ENCODE assay signal across 10 cellular contexts in genomic region chr17:39674702-39675389, GRCh38. TPM values are rescaled to one million over a fixed set of nuclear protein-coding genes. Genes with fewer than 3 reads are reported as not detected.
A peak's percentile ranks its signal among the peaks of the same experiment; 100 is the strongest.
DNase-seq lines count a peak whose midpoint lies in the region; ATAC-seq, FAIRE-seq and TF ChIP-seq lines count a peak whose summit lies in the region.
"Had no signal": no experiment of that assay in that cellular context is flagged by ENCODE, and none has a peak within 500 bp of the region (broad histone marks: within the 10 kb centered on the region; RNA-seq: fewer than 3 reads in every experiment).

No MANE protein-coding gene starts in this region.

- intact Hi-C loops in K562 (cut with micrococcal nuclease) (loop anchor here (5.0 kb wide), 1 partner anchor 77 kb away; no protein-coding TSS in a partner anchor), mucosa of descending colon (cut with DNase I, micrococcal nuclease) (no loop called here)

- no peaks in the 10 kb centered on the region for H3K9me3 ChIP-seq in BLaER1 treated with 17β-estradiol and CSF1 and Interleukin-3, amounts not matched to agents 10 nM and 100 nM (replicated peaks in 1 of 11)
- H3K9me3 ChIP-seq in K562 (replicated peaks; ENCODE audit: control insufficient read depth, insufficient read depth, low read depth, low read length) (no peaks in the 10 kb centered on the region), mucosa of descending colon (no peaks in the 10 kb centered on the region), smooth muscle cell (replicated peaks; ENCODE audit: low read depth) (no peaks in the 10 kb centered on the region)

- POLR2A ChIA-PET in K562 (lab: Yijun Ruan, JAX): interaction anchor here (0.6 to 1.3 kb wide), 3 partner anchors 11 to 122 kb away, joined by 3 to 4 read pairs (median 4); no protein-coding TSS in a partner anchor

- H3F3A ChIP-seq in smooth muscle cell (ENCODE audit: low read depth): no peaks in the 10 kb centered on the region

- no peak for TF ChIP-seq POLR2A in K562 (conservative IDR thresholded peaks at IDR 0.05)

- H2AFZ ChIP-seq in K562 (ENCODE audit: low read depth, low read length) (peak overlapping the region; percentile 35; the same call in 1 of the 2 replicates), smooth muscle cell (ENCODE audit: low read depth) (no peak overlapping the region)

- no peaks in the 10 kb centered on the region; a peak in 1 of 22 replicates for H3K36me3 ChIP-seq in BLaER1 treated with 17β-estradiol and CSF1 and Interleukin-3, amounts not matched to agents 10 nM and 100 nM
- peaks cover 7% of the 10 kb centered on the region; the same call in 2 of the 3 replicates for H3K36me3 ChIP-seq in K562 (ENCODE audit: control insufficient read depth, insufficient read depth, low read length)
- H3K36me3 ChIP-seq in mucosa of descending colon (ENCODE audit: low read depth): no peaks in the 10 kb centered on the region
- no peaks in the 10 kb centered on the region for H3K36me3 ChIP-seq in smooth muscle cell (ENCODE audit: low read depth)

- H3K4me2 ChIP-seq in BLaER1 treated with 17β-estradiol and CSF1 and Interleukin-3, amounts not matched to agents 10 nM and 100 nM: peak overlapping the region; percentile 75 to 97 (median 89)
- H3K4me2 ChIP-seq in K562 (ENCODE audit: insufficient read depth, low read length) (no peak overlapping the region), smooth muscle cell (no peak overlapping the region)

- DNase-seq in HUDEP-2 (lab: John Stamatoyannopoulos, UW; ENCODE audit: unreplicated experiment in 76 of 76): peak in 49 of 76 experiments; percentile 16 to 78 (median 50)
- DNase-seq in K562 (ENCODE audit: extremely low read depth in 1 of 4, low spot score in 3 of 4): peak; percentile 69 to 87 (median 79)
- DNase-seq in mucosa of descending colon: peak; percentile 71 to 84 (median 75)
- no peak for DNase-seq in DMS79 treated with DMSO at 0.1 percent for 48 hours (lab: John Stamatoyannopoulos, UW)
- no peak for DNase-seq in activated CD8-positive, alpha-beta memory T cell treated with anti-CD3 and anti-CD28 coated beads, Interleukin-2, amount 50 U/mL, for 48 hours
- DNase-seq in smooth muscle cell (lab: John Stamatoyannopoulos, UW; ENCODE audit: unreplicated experiment): no peak
- no peak for DNase-seq in amniotic stem cell (lab: John Stamatoyannopoulos, UW)
- DNase-seq: DND-41, H7 had no signal

- ATAC-seq in K562 (peak; percentile 62), mucosa of descending colon (peak; percentile 63)

- TF ChIP-seq CTCF in K562 (IDR thresholded peaks at IDR 0.05 in 2 of 3, conservative IDR thresholded peaks at IDR 0.05 in 1 of 3; ENCODE audit: insufficient read depth in 2 of 3, low read depth in 1 of 3, low read length in 3 of 3) (no peak), mucosa of descending colon (IDR thresholded peaks at IDR 0.05) (no peak), smooth muscle cell (IDR thresholded peaks at IDR 0.05; ENCODE audit: borderline replicate concordance, insufficient read depth, poor library complexity, severe bottlenecking) (no peak)

- no peaks in the 10 kb centered on the region for H3K79me2 ChIP-seq in K562 (ENCODE audit: control insufficient read depth, insufficient read depth, low read length)
- H3K79me2 ChIP-seq in smooth muscle cell (ENCODE audit: low read depth): no peaks in the 10 kb centered on the region

- 22% methylated on average over 11 of the region's 11 CpGs for WGBS in K562 (ENCODE audit: insufficient coverage, low coverage, missing lambda C conversion rate)
- WGBS in smooth muscle cell (ENCODE audit: low lambda C conversion rate): 41% methylated on average over 11 of the region's 11 CpGs

- H3K9ac ChIP-seq in BLaER1 treated with 17β-estradiol and CSF1 and Interleukin-3, amounts not matched to agents 10 nM and 100 nM: peak overlapping the region; percentile 26 to 78 (median 58); a peak in 21 of 22 replicates
- peak overlapping the region in 1 of 2 experiments; percentile 88; a peak in 2 of 4 replicates for H3K9ac ChIP-seq in K562 (ENCODE audit: insufficient read depth in 1 of 2, low read depth in 2 of 2, low read length in 2 of 2)
- no peak overlapping the region for H3K9ac ChIP-seq in smooth muscle cell (ENCODE audit: low read depth)

- peak overlapping the region in 4 of 10 experiments; percentile 24 to 42 (median 36); a peak in 5 of 20 replicates for H3K4me3 ChIP-seq in BLaER1 treated with 17β-estradiol and CSF1 and Interleukin-3, amounts not matched to agents 10 nM and 100 nM
- H3K4me3 ChIP-seq in K562: no peak overlapping the region
- no peak overlapping the region for H3K4me3 ChIP-seq in mucosa of descending colon
- H3K4me3 ChIP-seq in smooth muscle cell: no peak overlapping the region

- peaks cover 0 to 18% (median 6%) of the 10 kb centered on the region in 11 experiments; a peak in 16 of 22 replicates for H3K27me3 ChIP-seq in BLaER1 treated with 17β-estradiol and CSF1 and Interleukin-3, amounts not matched to agents 10 nM and 100 nM
- H3K27me3 ChIP-seq in K562 (ENCODE audit: control insufficient read depth in 2 of 2, insufficient read depth in 2 of 2, low read length in 2 of 2): no peaks in the 10 kb centered on the region
- peaks cover 17% of the 10 kb centered on the region for H3K27me3 ChIP-seq in smooth muscle cell (ENCODE audit: low read depth)

- CTCF ChIA-PET in K562 (lab: Yijun Ruan, JAX; ENCODE audit: low intra/inter-chr PET ratio): interaction anchor here (0.6 kb wide), 1 partner anchor 66 kb away, joined by 5 read pairs; no protein-coding TSS in a partner anchor

- TF ChIP-seq RAD21 in K562 (CRISPR knock-in tag; conservative IDR thresholded peaks at IDR 0.05 in 1 of 2, IDR thresholded peaks at IDR 0.05 in 1 of 2): no peak

- peaks cover 0 to 36% (median 0%) of the 10 kb centered on the region in 11 experiments; a peak in 2 of 22 replicates for H4K20me1 ChIP-seq in BLaER1 treated with 17β-estradiol and CSF1 and Interleukin-3, amounts not matched to agents 10 nM and 100 nM
- H4K20me1 ChIP-seq in K562 (replicated peaks; ENCODE audit: control insufficient read depth, insufficient read depth, low read length) (no peaks in the 10 kb centered on the region; the same call in 1 of the 2 replicates), smooth muscle cell (ENCODE audit: low read depth) (no peaks in the 10 kb centered on the region)

- H3K9me1 ChIP-seq in K562 (ENCODE audit: control insufficient read depth, insufficient read depth, low read length): no peaks in the 10 kb centered on the region

- in situ Hi-C loops in K562 (cut with MboI): loop anchor here (5.0 kb wide), 1 partner anchor 53 kb away; no protein-coding TSS in a partner anchor

- H3K4me1 ChIP-seq in BLaER1 treated with 17β-estradiol and CSF1 and Interleukin-3, amounts not matched to agents 10 nM and 100 nM: peaks cover 59 to 91% (median 84%) of the 10 kb centered on the region in 10 experiments
- peaks cover 30 to 77% of the 10 kb centered on the region in 2 experiments; a peak in 4 of 5 replicates for H3K4me1 ChIP-seq in K562 (replicated peaks in 1 of 2; ENCODE audit: control insufficient read depth in 2 of 2, insufficient read depth in 2 of 2, low read length in 2 of 2)
- peaks cover 45% of the 10 kb centered on the region for H3K4me1 ChIP-seq in mucosa of descending colon (ENCODE audit: low read depth)
- no peaks in the 10 kb centered on the region for H3K4me1 ChIP-seq in smooth muscle cell (ENCODE audit: low read depth)

- H3K27ac ChIP-seq in BLaER1 treated with 17β-estradiol and CSF1 and Interleukin-3, amounts not matched to agents 10 nM and 100 nM: peak overlapping the region in 10 of 11 experiments; percentile 14 to 84 (median 76); a peak in 18 of 22 replicates
- H3K27ac ChIP-seq in K562 (ENCODE audit: extremely low read depth, low read depth, low read length) (peak overlapping the region; percentile 17; the same call in 1 of the 3 replicates), smooth muscle cell (ENCODE audit: low read depth) (no peak overlapping the region)

- TF ChIP-seq EP300 in K562 (IDR thresholded peaks at IDR 0.05; ENCODE audit: low read length): no peak

- peak; percentile 15 for FAIRE-seq in K562 (lab: Jason Lieb, UNC)

- BruUV-seq in K562 (replicated peaks; lab: Mats Ljungman, UMichigan): no TSS peak

RNA-seq across cellular contexts. Expression of gene PNMT, which starts 6.6 kb away (rescaled TPM):
- total RNA-seq in K562 (2011; cell fraction: chromatin; rRNA removed; ENCODE audit: low replicate concordance): 0.81 and 8.9 TPM in 2 replicates
- total RNA-seq in K562 (2011; cell fraction: nucleolus; rRNA removed): 7.3 and 7.9 TPM in 2 replicates
- total RNA-seq in K562 (2011; cell fraction: nucleoplasm; rRNA removed): 6.0 and 8.4 TPM in 2 replicates
- total RNA-seq in K562 (2014; rRNA removed) (15.8 and 18.1 TPM in 2 replicates), K562 (2014; rRNA removed; fragmentation: Illumina TruSeq; extraction: Trizol) (2.0 and 3.0 TPM in 2 replicates), K562 (2015; rRNA removed; fragmentation: Illumina TruSeq; extraction: Trizol) (9.0 and 9.6 TPM in 2 replicates), K562 (2021) (17.2 and 17.4 TPM in 2 replicates), mucosa of descending colon (1 to 10 TPM in 2 of 3 donors, under 1 TPM in 1; 0.23 to 2.0 (median 1.5) TPM), smooth muscle cell (not detected in 2 replicates)
- polyA plus RNA-seq in K562 (2011; rRNA removed) (3.3 and 5.8 TPM in 2 replicates), K562 (2014; fragmentation: Illumina TruSeq; extraction: Trizol) (3.1 and 9.3 TPM in 2 replicates), K562 (2014; fragmentation: Nextera tagmentation; extraction: Ambion mirVana) (1 to 10 TPM in 1 of 2 experiments, under 1 TPM in 1; 0.55 to 1.5 TPM), K562 (2014; rRNA removed) (17.8 and 20.0 TPM in 2 replicates), smooth muscle cell (0.23 and 1.3 TPM in 2 replicates)
- polyA plus RNA-seq in K562 (2011; cell fraction: cytosol; rRNA removed): 3.3 and 24.0 TPM in 2 replicates
- 8.7 and 33.8 TPM in 2 replicates for polyA plus RNA-seq in K562 (2011; cell fraction: nucleus; rRNA removed)
- 23.3 and 34.1 TPM in 2 replicates for polyA plus RNA-seq in K562 (2012)
- polyA minus RNA-seq in K562 (2011; rRNA and poly(A)+ RNA removed): 0.21 and 1.8 TPM in 2 replicates
- 1.5 and 6.7 TPM in 2 replicates for polyA minus RNA-seq in K562 (2011; cell fraction: cytosol; rRNA and poly(A)+ RNA removed)
- polyA minus RNA-seq in K562 (2011; cell fraction: nucleus; rRNA and poly(A)+ RNA removed): 1.00 and 1.8 TPM in 2 replicates

RNA-seq across cellular contexts. Expression of gene TCAP, which starts 9.7 kb away (rescaled TPM):
- 3.6 and 11.8 TPM in 2 replicates for total RNA-seq in K562 (2011; cell fraction: chromatin; rRNA removed; ENCODE audit: low replicate concordance)
- 6.8 and 7.2 TPM in 2 replicates for total RNA-seq in K562 (2011; cell fraction: nucleolus; rRNA removed)
- 5.1 and 6.0 TPM in 2 replicates for total RNA-seq in K562 (2011; cell fraction: nucleoplasm; rRNA removed)
- 0.82 and 1.2 TPM in 2 replicates for total RNA-seq in K562 (2014; rRNA removed)
- total RNA-seq in K562 (2014; rRNA removed; fragmentation: Illumina TruSeq; extraction: Trizol): 0.29 and 0.33 TPM in 2 replicates
- total RNA-seq in K562 (2015; rRNA removed; fragmentation: Illumina TruSeq; extraction: Trizol): 0.98 and 1.4 TPM in 2 replicates
- total RNA-seq in K562 (2021): 1.1 and 1.4 TPM in 2 replicates
- 0.58 and 0.67 TPM in 2 replicates for polyA plus RNA-seq in K562 (2011; rRNA removed)
- 0.34 and 0.92 TPM in 2 replicates for polyA plus RNA-seq in K562 (2011; cell fraction: cytosol; rRNA removed)
- 3.7 and 7.7 TPM in 2 replicates for polyA plus RNA-seq in K562 (2011; cell fraction: nucleus; rRNA removed)
- polyA plus RNA-seq in K562 (2012): 1.4 and 3.2 TPM in 2 replicates
- polyA plus RNA-seq in K562 (2014; fragmentation: Illumina TruSeq; extraction: Trizol): 0.65 and 0.73 TPM in 2 replicates
- not detected for polyA plus RNA-seq in K562 (2014; fragmentation: Nextera tagmentation; extraction: Ambion mirVana)
- polyA plus RNA-seq in K562 (2014; rRNA removed): 0.86 and 1.4 TPM in 2 replicates
- 0.33 and 0.53 TPM in 2 replicates for polyA minus RNA-seq in K562 (2011; rRNA and poly(A)+ RNA removed)
- polyA minus RNA-seq in K562 (2011; cell fraction: cytosol; rRNA and poly(A)+ RNA removed): not detected in 2 replicates
- polyA minus RNA-seq in K562 (2011; cell fraction: nucleus; rRNA and poly(A)+ RNA removed): 1.6 and 2.2 TPM in 2 replicates
- 1 to 10 TPM in 2 of 3 donors, under 1 TPM in 1; 0.96 to 3.4 (median 1.5) TPM for total RNA-seq in mucosa of descending colon
- total RNA-seq in smooth muscle cell: 1.1 TPM in 1 of 2 replicates, not detected in the other
- 0.41 and 0.69 TPM in 2 replicates for polyA plus RNA-seq in smooth muscle cell

RNA-seq across cellular contexts. Expression of gene PGAP3, which starts 13.0 kb away (rescaled TPM):
- total RNA-seq in K562 (2011; cell fraction: chromatin; rRNA removed; ENCODE audit: low replicate concordance): 10.0 and 22.8 TPM in 2 replicates
- 19.2 and 22.0 TPM in 2 replicates for total RNA-seq in K562 (2011; cell fraction: nucleolus; rRNA removed)
- total RNA-seq in K562 (2011; cell fraction: nucleoplasm; rRNA removed): 14.4 and 20.3 TPM in 2 replicates
- total RNA-seq in K562 (2014; rRNA removed) (4.5 and 5.5 TPM in 2 replicates), K562 (2014; rRNA removed; fragmentation: Illumina TruSeq; extraction: Trizol) (2.1 and 4.0 TPM in 2 replicates), K562 (2015; rRNA removed; fragmentation: Illumina TruSeq; extraction: Trizol) (3.9 and 5.2 TPM in 2 replicates), K562 (2021) (7.5 and 9.4 TPM in 2 replicates), mucosa of descending colon (10 to 100 TPM; 27.7 to 74.6 (median 47.9) TPM), smooth muscle cell (16.5 and 19.4 TPM in 2 replicates)
- polyA plus RNA-seq in K562 (2011; rRNA removed) (5.3 and 6.0 TPM in 2 replicates), K562 (2014; fragmentation: Illumina TruSeq; extraction: Trizol) (5.5 and 5.9 TPM in 2 replicates), K562 (2014; fragmentation: Nextera tagmentation; extraction: Ambion mirVana) (under 1 TPM; 0.38 to 0.76 TPM), K562 (2014; rRNA removed) (5.6 and 7.1 TPM in 2 replicates), smooth muscle cell (19.1 and 26.4 TPM in 2 replicates)
- 5.6 and 10.7 TPM in 2 replicates for polyA plus RNA-seq in K562 (2011; cell fraction: cytosol; rRNA removed)
- 18.7 and 30.5 TPM in 2 replicates for polyA plus RNA-seq in K562 (2011; cell fraction: nucleus; rRNA removed)
- polyA plus RNA-seq in K562 (2012): 8.4 and 12.5 TPM in 2 replicates
- polyA minus RNA-seq in K562 (2011; rRNA and poly(A)+ RNA removed): 1.1 and 4.4 TPM in 2 replicates
- 2.8 and 8.3 TPM in 2 replicates for polyA minus RNA-seq in K562 (2011; cell fraction: cytosol; rRNA and poly(A)+ RNA removed)
- polyA minus RNA-seq in K562 (2011; cell fraction: nucleus; rRNA and poly(A)+ RNA removed): 2.0 and 4.3 TPM in 2 replicates

RNA-seq across cellular contexts. Expression of gene ERBB2, which starts 25.0 kb away (rescaled TPM):
- total RNA-seq in K562 (2011; cell fraction: chromatin; rRNA removed; ENCODE audit: low replicate concordance): 14.2 and 27.1 TPM in 2 replicates
- total RNA-seq in K562 (2011; cell fraction: nucleolus; rRNA removed): 12.6 and 13.8 TPM in 2 replicates
- 12.0 and 14.7 TPM in 2 replicates for total RNA-seq in K562 (2011; cell fraction: nucleoplasm; rRNA removed)
- 3.3 and 3.5 TPM in 2 replicates for total RNA-seq in K562 (2014; rRNA removed)
- total RNA-seq in K562 (2014; rRNA removed; fragmentation: Illumina TruSeq; extraction: Trizol): 2.7 and 2.8 TPM in 2 replicates
- 2.5 and 3.2 TPM in 2 replicates for total RNA-seq in K562 (2015; rRNA removed; fragmentation: Illumina TruSeq; extraction: Trizol)
- total RNA-seq in K562 (2021): 4.6 and 5.6 TPM in 2 replicates
- 3.2 and 4.7 TPM in 2 replicates for polyA plus RNA-seq in K562 (2011; rRNA removed)
- 2.6 and 5.3 TPM in 2 replicates for polyA plus RNA-seq in K562 (2011; cell fraction: cytosol; rRNA removed)
- 9.1 and 15.6 TPM in 2 replicates for polyA plus RNA-seq in K562 (2011; cell fraction: nucleus; rRNA removed)
- 3.2 and 6.6 TPM in 2 replicates for polyA plus RNA-seq in K562 (2012)
- polyA plus RNA-seq in K562 (2014; fragmentation: Illumina TruSeq; extraction: Trizol): 3.4 and 4.2 TPM in 2 replicates
- under 1 TPM; 0.74 to 0.79 TPM for polyA plus RNA-seq in K562 (2014; fragmentation: Nextera tagmentation; extraction: Ambion mirVana)
- polyA plus RNA-seq in K562 (2014; rRNA removed): 4.1 and 6.3 TPM in 2 replicates
- 3.3 and 5.3 TPM in 2 replicates for polyA minus RNA-seq in K562 (2011; rRNA and poly(A)+ RNA removed)
- polyA minus RNA-seq in K562 (2011; cell fraction: cytosol; rRNA and poly(A)+ RNA removed): 2.5 TPM in 2 replicates
- polyA minus RNA-seq in K562 (2011; cell fraction: nucleus; rRNA and poly(A)+ RNA removed): 3.2 and 3.9 TPM in 2 replicates
- total RNA-seq in mucosa of descending colon: 100 to 1,000 TPM; 104 to 284 (median 161) TPM
- 44.5 and 49.4 TPM in 2 replicates for total RNA-seq in smooth muscle cell
- polyA plus RNA-seq in smooth muscle cell: 53.6 and 56.1 TPM in 2 replicates

RNA-seq across cellular contexts. Expression of gene STARD3, which starts 37.9 kb away (rescaled TPM):
- 89.9 and 212 TPM in 2 replicates for total RNA-seq in K562 (2011; cell fraction: chromatin; rRNA removed; ENCODE audit: low replicate concordance)
- 162 and 190 TPM in 2 replicates for total RNA-seq in K562 (2011; cell fraction: nucleolus; rRNA removed)
- 132 TPM in 2 replicates for total RNA-seq in K562 (2011; cell fraction: nucleoplasm; rRNA removed)
- total RNA-seq in K562 (2014; rRNA removed): 41.1 and 46.0 TPM in 2 replicates
- 18.6 and 22.0 TPM in 2 replicates for total RNA-seq in K562 (2014; rRNA removed; fragmentation: Illumina TruSeq; extraction: Trizol)
- 31.6 and 32.1 TPM in 2 replicates for total RNA-seq in K562 (2015; rRNA removed; fragmentation: Illumina TruSeq; extraction: Trizol)
- total RNA-seq in K562 (2021): 60.2 and 69.3 TPM in 2 replicates
- polyA plus RNA-seq in K562 (2011; rRNA removed): 64.4 and 64.9 TPM in 2 replicates
- polyA plus RNA-seq in K562 (2011; cell fraction: cytosol; rRNA removed): 45.8 and 114 TPM in 2 replicates
- polyA plus RNA-seq in K562 (2011; cell fraction: nucleus; rRNA removed): 254 and 418 TPM in 2 replicates
- 58.5 and 83.7 TPM in 2 replicates for polyA plus RNA-seq in K562 (2012)
- polyA plus RNA-seq in K562 (2014; fragmentation: Illumina TruSeq; extraction: Trizol): 51.1 and 62.4 TPM in 2 replicates
- 1 to 10 TPM in 1 of 2 experiments, under 1 TPM in 1; 0.63 to 1.9 TPM for polyA plus RNA-seq in K562 (2014; fragmentation: Nextera tagmentation; extraction: Ambion mirVana)
- polyA plus RNA-seq in K562 (2014; rRNA removed): 79.9 and 87.0 TPM in 2 replicates
- polyA minus RNA-seq in K562 (2011; rRNA and poly(A)+ RNA removed): 27.4 and 54.1 TPM in 2 replicates
- polyA minus RNA-seq in K562 (2011; cell fraction: cytosol; rRNA and poly(A)+ RNA removed): 25.1 and 39.6 TPM in 2 replicates
- polyA minus RNA-seq in K562 (2011; cell fraction: nucleus; rRNA and poly(A)+ RNA removed): 62.2 and 85.6 TPM in 2 replicates
- total RNA-seq in mucosa of descending colon: 10 to 100 TPM; 36.1 to 58.8 (median 57.6) TPM
- total RNA-seq in smooth muscle cell: 33.7 and 37.5 TPM in 2 replicates
- 53.3 and 61.8 TPM in 2 replicates for polyA plus RNA-seq in smooth muscle cell

Comparison
In these comparisons a context has a peak if more than half of its experiments do, and no peak if none do; other contexts are left out.
1. H3K4me2 ChIP-seq: peak in BLaER1 treated with 17β-estradiol and CSF1 and Interleukin-3, amounts not matched to agents 10 nM and 100 nM (11 of 11); none in K562 (single experiment) and smooth muscle cell (single experiment).
2. DNase-seq: peak in HUDEP-2 (49 of 76), K562 (4 of 4) and mucosa of descending colon (3 of 3); none in DMS79 treated with DMSO at 0.1 percent for 48 hours (single experiment), activated CD8-positive, alpha-beta memory T cell treated with anti-CD3 and anti-CD28 coated beads, Interleukin-2, amount 50 U/mL, for 48 hours (single experiment), smooth muscle cell (single experiment) and amniotic stem cell (single experiment).